Comparison of ENCODE assay signal across 22 cellular contexts in the genomic region with DNA sequence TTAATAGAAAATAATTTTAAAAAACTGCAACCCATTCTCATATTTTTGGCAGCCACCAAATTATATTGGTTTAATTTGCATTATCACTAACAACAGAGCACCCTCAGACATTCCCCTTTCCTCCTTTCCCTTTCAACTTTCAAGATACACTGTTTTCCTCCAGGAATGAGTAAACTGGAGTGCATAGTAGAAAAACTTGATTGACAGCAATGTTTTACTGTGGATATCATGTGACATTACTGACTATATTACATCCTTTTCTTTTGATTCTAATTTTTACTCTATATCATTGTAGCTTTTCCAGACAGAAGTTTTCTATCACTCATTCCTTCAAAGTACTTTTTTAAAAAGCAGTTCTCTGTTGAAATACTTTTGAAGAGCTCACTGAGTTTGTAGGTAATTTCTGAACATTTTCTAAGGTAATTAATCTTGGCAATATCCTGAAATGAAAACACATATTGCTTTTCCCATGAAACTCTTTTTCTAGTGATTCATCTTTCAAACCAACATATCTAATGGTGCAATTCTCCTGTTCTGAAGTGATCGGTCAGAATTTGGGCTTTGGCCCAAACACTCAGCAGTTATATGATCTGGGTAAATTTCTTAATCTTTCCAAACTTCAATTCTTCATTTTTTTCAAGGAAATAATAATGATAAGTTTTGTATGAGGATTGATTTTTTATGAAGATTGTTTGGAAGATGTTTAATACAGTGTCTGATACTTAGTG.
"Had no signal": no experiment of that assay in that cellular context is flagged by ENCODE, and none has a peak within 500 bp of the region (broad histone marks: within the 10 kb centered on the region; RNA-seq: fewer than 3 reads in every experiment).

No MANE protein-coding gene starts in this region.

- H3K4me3 Mint-ChIP-seq: activated naive CD8-positive, alpha-beta T cell; activated T-cell treated with anti-CD3 and anti-CD28 coated beads, Interleukin-2, amount 50 U/mL, for 4 hours; naive thymus-derived CD4-positive, alpha-beta T cell; stimulated activated naive B cell treated with anti-CD40 and anti-IgM and Interleukin-4, amounts not matched to agents 10 μg/mL and 1 μg/mL and 100 μg/mL, for 72 hours had no signal

- H3K27ac Mint-ChIP-seq: activated naive CD8-positive, alpha-beta T cell; naive thymus-derived CD4-positive, alpha-beta T cell; stimulated activated naive B cell treated with anti-CD40 and anti-IgM and Interleukin-4, amounts not matched to agents 10 μg/mL and 1 μg/mL and 100 μg/mL, for 72 hours had no signal

- H3K36me3 ChIP-seq: spleen, transverse colon had no signal

- H3K27ac ChIP-seq: epithelial cell of prostate, spleen, transverse colon had no signal

- H3K36me3 Mint-ChIP-seq: activated naive CD8-positive, alpha-beta T cell; naive thymus-derived CD4-positive, alpha-beta T cell; stimulated activated naive B cell treated with anti-CD40 and anti-IgM and Interleukin-4, amounts not matched to agents 10 μg/mL and 1 μg/mL and 100 μg/mL, for 72 hours had no signal

- H3K4me3 ChIP-seq: lung, spleen, transverse colon had no signal

- ATAC-seq: activated T-cell treated with anti-CD3 and anti-CD28 coated beads, Interleukin-2, amount 50 U/mL, for 4 hours; left colon; naive thymus-derived CD4-positive, alpha-beta T cell; right cardiac atrium; stimulated activated naive B cell treated with anti-CD40 and anti-IgM and Interleukin-4, amounts not matched to agents 10 μg/mL and 1 μg/mL and 100 μg/mL, for 72 hours had no signal

- H3K9me3 Mint-ChIP-seq: stimulated activated naive B cell treated with anti-CD40 and anti-IgM and Interleukin-4, amounts not matched to agents 10 μg/mL and 1 μg/mL and 100 μg/mL, for 72 hours had no signal

- H3K4me1 Mint-ChIP-seq: naive thymus-derived CD4-positive, alpha-beta T cell; stimulated activated naive B cell treated with anti-CD40 and anti-IgM and Interleukin-4, amounts not matched to agents 10 μg/mL and 1 μg/mL and 100 μg/mL, for 72 hours had no signal

- DNase-seq: activated CD4-positive, alpha-beta T cell treated with anti-CD3 and anti-CD28 coated beads, Interleukin-2, amount 50 U/mL, for 4 hours; activated CD4-positive, CD25-positive, alpha-beta regulatory T cell treated with anti-CD3 and anti-CD28 coated beads, Interleukin-2, amount 50 U/mL, for 72 hours; activated effector memory CD4-positive, alpha-beta T cell treated with anti-CD3 and anti-CD28 coated beads, Interleukin-2, amount 50 U/mL, for 16 hours; activated T-cell treated with anti-CD3 and anti-CD28 coated beads, Interleukin-2, amount 50 U/mL, for 4 hours; aorta; cortex of kidney; effector memory CD4-positive, alpha-beta T cell; foreskin fibroblast; left colon; midbrain; naive thymus-derived CD4-positive, alpha-beta T cell; posterior cingulate gyrus; right cardiac atrium; spleen; stimulated activated CD4-positive, alpha-beta T cell treated with anti-CD3 and anti-CD28 coated beads, Interleukin-1b, Interleukin-23, amount 100 ng/mL, for 48 hours; stimulated activated naive B cell treated with anti-CD40 and anti-IgM and Interleukin-4, amounts not matched to agents 10 μg/mL and 1 μg/mL and 100 μg/mL, for 72 hours; substantia nigra; T-helper 9 cell; transverse colon had no signal

- H3K9me3 ChIP-seq: spleen, transverse colon had no signal

- H3K4me1 ChIP-seq: spleen, transverse colon had no signal

- H3K27me3 Mint-ChIP-seq: activated naive CD8-positive, alpha-beta T cell; naive thymus-derived CD4-positive, alpha-beta T cell; stimulated activated naive B cell treated with anti-CD40 and anti-IgM and Interleukin-4, amounts not matched to agents 10 μg/mL and 1 μg/mL and 100 μg/mL, for 72 hours had no signal

- H3K27me3 ChIP-seq: spleen, transverse colon had no signal
